Comparison of ENCODE assay signal across 7 cellular contexts in genomic region chr15:74064183-74064582, GRCh38. TPM values are rescaled to one million over a fixed set of nuclear protein-coding genes. Genes with fewer than 3 reads are reported as not detected.
"Had no signal": no experiment of that assay in that cellular context is flagged by ENCODE, and none has a peak within 500 bp of the region (broad histone marks: within the 10 kb centered on the region; RNA-seq: fewer than 3 reads in every experiment).

No MANE protein-coding gene starts in this region.

RNA-seq across cellular contexts. Expression of gene GOLGA6A, which starts 18.2 kb away (rescaled TPM):
- total RNA-seq: natural killer cell treated with Interleukin-12 subunit alpha and Interleukin-12 subunit beta and Interleukin-15 and Interleukin-18, amount 100 ng/mL, for 72 hours; neural crest cell; omental fat pad; osteocyte; pancreas; temporal lobe; urinary bladder had no signal
